In the genomic region with DNA sequence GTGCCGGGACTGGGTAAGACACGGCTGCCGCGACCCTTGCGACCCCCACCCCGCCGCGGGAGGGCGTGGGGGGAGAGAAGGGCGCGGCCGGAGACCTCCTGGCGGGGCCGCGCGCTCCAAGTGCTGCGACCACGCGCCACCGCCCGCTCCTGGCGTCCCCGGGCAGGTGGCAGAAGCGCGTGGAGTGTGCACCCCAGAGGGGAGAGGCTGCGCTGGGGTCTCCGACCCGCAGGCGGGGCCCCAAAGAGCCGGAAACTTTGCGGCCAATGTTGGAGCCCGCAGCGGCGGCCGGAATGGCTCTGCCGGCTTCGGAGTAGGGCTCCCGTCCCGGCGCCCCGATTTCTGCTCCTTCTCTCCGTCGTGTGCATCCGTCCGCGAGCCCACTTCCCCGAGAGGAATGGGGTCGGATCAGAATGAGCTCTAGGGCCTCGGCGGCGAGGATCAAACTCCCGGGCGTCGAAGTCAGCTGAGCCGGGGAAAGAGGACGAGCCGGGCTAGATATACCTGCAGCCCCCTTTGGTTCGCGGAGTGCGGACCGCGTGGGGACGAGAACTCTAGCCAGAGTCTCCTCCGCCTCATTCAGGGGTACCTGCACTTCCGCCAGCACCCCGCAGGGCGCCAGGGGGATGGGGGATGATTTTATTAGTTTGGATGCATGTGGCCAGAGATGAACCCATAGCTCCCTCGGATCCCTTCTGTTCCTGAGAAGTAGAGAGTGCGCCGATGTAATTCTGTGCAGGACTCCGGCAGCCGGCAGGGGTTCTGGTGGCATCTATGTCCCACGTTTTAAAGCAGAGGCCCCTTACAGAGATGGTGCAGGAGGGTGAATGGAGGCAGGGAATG, we compare ENCODE assay signal across 8 cellular contexts. TPM values are rescaled to one million over a fixed set of nuclear protein-coding genes. Genes with fewer than 3 reads are reported as not detected.
DNase-seq lines count a peak whose midpoint lies in the region; ATAC-seq and TF ChIP-seq lines count a peak whose summit lies in the region.

No MANE protein-coding gene starts in this region.

- no peaks in the 10 kb centered on the region for H3K9me3 Mint-ChIP-seq in progenitor cell of endocrine pancreas (ENCODE audit: low read depth)

- peak overlapping the region; percentile 15 for H3K27ac Mint-ChIP-seq in progenitor cell of endocrine pancreas

- H3K4me3 Mint-ChIP-seq in progenitor cell of endocrine pancreas (ENCODE audit: low read depth): peak overlapping the region; percentile 59

- H3K27me3 ChIP-seq in SJSA1 (replicated peaks): peaks cover 70% of the 10 kb centered on the region
- no peaks in the 10 kb centered on the region for H3K27me3 ChIP-seq in esophagus (ENCODE audit: control insufficient read depth in 1 of 2, insufficient read depth in 2 of 2, low read length in 2 of 2)

- 0 out of 2 replicates have a peak overlapping the region, but pooled peaks have one; percentile 15 for H3K4me3 ChIP-seq in SJSA1
- H3K4me3 ChIP-seq in esophagus (ENCODE audit: low read depth in 1 of 2, low read length in 2 of 2): peak overlapping the region; percentile 49 to 52

- peaks cover 78% of the 10 kb centered on the region for H3K27me3 Mint-ChIP-seq in progenitor cell of endocrine pancreas

- no peaks in the 10 kb centered on the region for H3K36me3 Mint-ChIP-seq in progenitor cell of endocrine pancreas (ENCODE audit: insufficient read depth)

- H3K9me3 ChIP-seq in SJSA1 (replicated peaks) (peaks cover 8% of the 10 kb centered on the region), esophagus (ENCODE audit: control insufficient read depth in 2 of 2, insufficient read depth in 1 of 2, low read depth in 1 of 2, low read length in 1 of 2) (no peaks in the 10 kb centered on the region)

- ATAC-seq in GM19463 (IDR thresholded peaks at IDR 0.05; ENCODE audit: unreplicated experiment): peak; percentile 10
- ATAC-seq in esophagus mucosa: no peak
- no peak for ATAC-seq in HG02870 (IDR thresholded peaks at IDR 0.05; ENCODE audit: unreplicated experiment)

- TF ChIP-seq CTCF in progenitor cell of endocrine pancreas (IDR thresholded peaks at IDR 0.05; ENCODE audit: unreplicated experiment): no peak

- peaks cover 18% of the 10 kb centered on the region for H3K4me1 ChIP-seq in SJSA1 (replicated peaks)
- peaks cover 0 to 16% of the 10 kb centered on the region in 2 donors for H3K4me1 ChIP-seq in esophagus (ENCODE audit: control insufficient read depth in 2 of 2, insufficient read depth in 2 of 2, low read length in 1 of 2)

- H3K4me1 Mint-ChIP-seq in progenitor cell of endocrine pancreas (ENCODE audit: low read depth): peaks cover 3% of the 10 kb centered on the region

- 0 to 1% methylated on average over 60 to 73 of the region's 73 CpGs for WGBS in esophagus, 2 donors

- no peak for DNase-seq in SJSA1 (ENCODE audit: low read depth in 1 of 2, low spot score in 2 of 2)
- DNase-seq in progenitor cell of endocrine pancreas (ENCODE audit: low spot score, unreplicated experiment): no peak
- no peak for DNase-seq in AML-193 (lab: John Stamatoyannopoulos, UW)
- DNase-seq in NCI-H2171 treated with DMSO at 0.1 percent for 48 hours (lab: John Stamatoyannopoulos, UW): no peak

- H3K27ac ChIP-seq in SJSA1 (no peak overlapping the region), esophagus (ENCODE audit: low read depth in 2 of 2, low read length in 1 of 2) (peak overlapping the region; percentile 40 to 59)

- H3K36me3 ChIP-seq in SJSA1: no peaks in the 10 kb centered on the region
- H3K36me3 ChIP-seq in esophagus (ENCODE audit: control insufficient read depth in 2 of 2, insufficient read depth in 2 of 2, low read length in 1 of 2): no peaks in the 10 kb centered on the region

RNA-seq across cellular contexts. Expression of a gene that starts 0.8 kb away (rescaled TPM):
- 0.03 TPM in 1 of 2 replicates, not detected in the other for total RNA-seq in SJSA1 (2014; rRNA removed; shearing (Covaris generic))
- 1 to 10 TPM in 1 of 2 donors, under 1 TPM in 1; 0.61 to 2.1 TPM for polyA plus RNA-seq in esophagus
- total RNA-seq in progenitor cell of endocrine pancreas (0.38 and 0.55 TPM in 2 replicates), esophagus mucosa (0.24 TPM)
